ENCODE assay signal across 13 cellular contexts in genomic region chr1:1038694-1039093, GRCh38. TPM values are rescaled to one million over a fixed set of nuclear protein-coding genes. Genes with fewer than 3 reads are reported as not detected.
DNase-seq lines count a peak whose midpoint lies in the region; ATAC-seq and TF ChIP-seq lines count a peak whose summit lies in the region.
"Had no signal": no experiment of that assay in that cellular context is flagged by ENCODE, and none has a peak within 500 bp of the region (broad histone marks: within the 10 kb centered on the region; RNA-seq: fewer than 3 reads in every experiment).

No MANE protein-coding gene starts in this region.

- H3K79me2 ChIP-seq in GM23338 (replicated peaks; ENCODE audit: insufficient read depth) = no peaks in the 10 kb centered on the region

- H3K4me1 Mint-ChIP-seq in natural killer cell treated with Interleukin-12 subunit alpha and Interleukin-12 subunit beta and Interleukin-15 and Interleukin-18, amount 100 ng/mL, for 72 hours (ENCODE audit: low read depth in 2 of 2) = peaks cover 14 to 29% of the 10 kb centered on the region in 2 donors
- H3K4me1 Mint-ChIP-seq in natural killer cell (peaks cover 0 to 25% of the 10 kb centered on the region in 2 donors), activated B cell treated with CpG ODN at 0.5 μM for 24 hours (peaks cover 28% of the 10 kb centered on the region), GM23338 (peaks cover 4% of the 10 kb centered on the region; the same call in 2 of the 3 replicates)

- H3K9me3 ChIP-seq in upper lobe of right lung = no peaks in the 10 kb centered on the region

- no peak overlapping the region for H3K4me2 ChIP-seq in GM23338

- no peaks in the 10 kb centered on the region for H3F3A ChIP-seq in GM23338 (replicated peaks; ENCODE audit: low read depth)

- no peaks in the 10 kb centered on the region for H3K36me3 Mint-ChIP-seq in natural killer cell treated with Interleukin-12 subunit alpha and Interleukin-12 subunit beta and Interleukin-15 and Interleukin-18, amount 100 ng/mL, for 72 hours
- no peaks in the 10 kb centered on the region for H3K36me3 Mint-ChIP-seq in natural killer cell
- H3K36me3 Mint-ChIP-seq in activated B cell treated with CpG ODN at 0.5 μM for 24 hours (ENCODE audit: low read depth) = no peaks in the 10 kb centered on the region
- peaks cover 6% of the 10 kb centered on the region; the same call in 2 of the 3 replicates for H3K36me3 Mint-ChIP-seq in GM23338 (ENCODE audit: low read depth)

- DNase-seq in natural killer cell treated with Interleukin-12 subunit alpha and Interleukin-12 subunit beta and Interleukin-15 and Interleukin-18, amount 100 ng/mL, for 72 hours (ENCODE audit: low spot score) = no peak
- DNase-seq in natural killer cell (no peak), activated B cell treated with CpG ODN at 0.5 μM for 24 hours (no peak), upper lobe of right lung (no peak), hippocampal formation (lab: John Stamatoyannopoulos, UW) (no peak), GM23338 (ENCODE audit: low spot score) (no peak), foreskin keratinocyte (no peak)
- DNase-seq: activated effector memory CD4-positive, alpha-beta T cell treated with Interleukin-2 at 50 U/mL for 16 hours; effector memory CD4-positive, alpha-beta T cell; H7; stimulated activated CD4-positive, alpha-beta T cell treated with anti-CD3 and anti-CD28 coated beads, Interleukin-12 subunit alpha, Interleukin-12 subunit beta, amount 100 ng/mL, for 4 hours had no signal

- POLR2A ChIA-PET in activated B cell treated with CpG ODN at 0.5 μM for 24 hours (lab: Charles Lee) = interaction anchor here (0.7 to 6.4 kb wide), 5 partner anchors 12 to 851 kb away, joined by 3 to 99 read pairs (median 5); partner anchors contain the start of gene ISG15

- H3K27ac ChIP-seq in upper lobe of right lung (no peak overlapping the region), GM23338 (ENCODE audit: low read depth) (no peak overlapping the region), foreskin keratinocyte (no peak overlapping the region)

- H3K4me1 ChIP-seq in upper lobe of right lung (peaks cover 17% of the 10 kb centered on the region), GM23338 (ENCODE audit: insufficient read depth) (peaks cover 12% of the 10 kb centered on the region; the same call in 1 of the 2 replicates), foreskin keratinocyte (no peaks in the 10 kb centered on the region)

- no peaks in the 10 kb centered on the region for H3K27me3 ChIP-seq in upper lobe of right lung
- peaks cover 58% of the 10 kb centered on the region for H3K27me3 ChIP-seq in GM23338 (ENCODE audit: insufficient read depth)
- no peaks in the 10 kb centered on the region for H3K27me3 ChIP-seq in foreskin keratinocyte

- peaks cover 30% of the 10 kb centered on the region for H4K20me1 ChIP-seq in GM23338 (replicated peaks; ENCODE audit: insufficient read depth)

- H3K4me3 ChIP-seq in upper lobe of right lung (no peak overlapping the region), GM23338 (no peak overlapping the region)

- H3K4me3 Mint-ChIP-seq in natural killer cell treated with Interleukin-12 subunit alpha and Interleukin-12 subunit beta and Interleukin-15 and Interleukin-18, amount 100 ng/mL, for 72 hours = peak overlapping the region; percentile 84
- H3K4me3 Mint-ChIP-seq in natural killer cell = no peak overlapping the region
- peak overlapping the region; percentile 65 for H3K4me3 Mint-ChIP-seq in activated B cell treated with CpG ODN at 0.5 μM for 24 hours
- no peak overlapping the region for H3K4me3 Mint-ChIP-seq in GM23338

- H3K36me3 ChIP-seq in upper lobe of right lung (no peaks in the 10 kb centered on the region), GM23338 (ENCODE audit: insufficient read depth) (no peaks in the 10 kb centered on the region; the same call in 1 of the 2 replicates)

- no peaks in the 10 kb centered on the region for H3K9me3 Mint-ChIP-seq in natural killer cell treated with Interleukin-12 subunit alpha and Interleukin-12 subunit beta and Interleukin-15 and Interleukin-18, amount 100 ng/mL, for 72 hours
- H3K9me3 Mint-ChIP-seq in natural killer cell = no peaks in the 10 kb centered on the region
- H3K9me3 Mint-ChIP-seq in activated B cell treated with CpG ODN at 0.5 μM for 24 hours = no peaks in the 10 kb centered on the region
- H3K9me3 Mint-ChIP-seq in GM23338 = no peaks in the 10 kb centered on the region; the same call in 2 of the 3 replicates

- H2AFZ ChIP-seq in GM23338 = no peak overlapping the region

- no peak for ATAC-seq in natural killer cell treated with Interleukin-12 subunit alpha and Interleukin-12 subunit beta and Interleukin-15 and Interleukin-18, amount 100 ng/mL, for 72 hours
- ATAC-seq in natural killer cell = no peak
- peak; percentile 45 for ATAC-seq in HG03108 (IDR thresholded peaks at IDR 0.05; ENCODE audit: unreplicated experiment)
- ATAC-seq in activated B cell treated with CpG ODN at 0.5 μM for 24 hours (ENCODE audit: low read depth) = peak; percentile 71
- peak; percentile 30 for ATAC-seq in upper lobe of right lung
- ATAC-seq in GM23338 = no peak
- ATAC-seq in foreskin keratinocyte = no peak

- no peak for TF ChIP-seq CTCF in natural killer cell (IDR thresholded peaks at IDR 0.05)
- no peak for TF ChIP-seq CTCF in activated B cell treated with CpG ODN at 0.5 μM for 24 hours (IDR thresholded peaks at IDR 0.05)
- no peak for TF ChIP-seq CTCF in upper lobe of right lung (IDR thresholded peaks at IDR 0.05)
- TF ChIP-seq CTCF in GM23338 (conservative IDR thresholded peaks at IDR 0.05; ENCODE audit: low read depth in 2 of 2) = no peak
- no peak for TF ChIP-seq CTCF in foreskin keratinocyte (conservative IDR thresholded peaks at IDR 0.05)

- CTCF ChIA-PET in activated B cell treated with CpG ODN at 0.5 μM for 24 hours (lab: Charles Lee) = interaction anchor here (0.9 to 2.3 kb wide), 3 partner anchors 25 to 212 kb away, joined by 3 to 15 read pairs (median 6); no protein-coding TSS in a partner anchor

- no peaks in the 10 kb centered on the region for H3K9me2 ChIP-seq in GM23338 (ENCODE audit: insufficient read depth)

- intact Hi-C loops in natural killer cell (cut with micrococcal nuclease) = no loop called here
- intact Hi-C loops in activated B cell treated with CpG ODN at 0.5 μM for 24 hours (cut with micrococcal nuclease) = loop anchor here (1.0 kb wide), 1 partner anchor 12 kb away; no protein-coding TSS in a partner anchor
- intact Hi-C loops in upper lobe of right lung (cut with DNase I) = no loop called here

- peaks cover 12 to 20% of the 10 kb centered on the region in 2 donors for H3K27me3 Mint-ChIP-seq in natural killer cell treated with Interleukin-12 subunit alpha and Interleukin-12 subunit beta and Interleukin-15 and Interleukin-18, amount 100 ng/mL, for 72 hours
- peaks cover 15 to 21% of the 10 kb centered on the region in 2 donors for H3K27me3 Mint-ChIP-seq in natural killer cell (ENCODE audit: low read depth in 2 of 2)
- H3K27me3 Mint-ChIP-seq in activated B cell treated with CpG ODN at 0.5 μM for 24 hours = peaks cover 9% of the 10 kb centered on the region
- peaks cover 49% of the 10 kb centered on the region for H3K27me3 Mint-ChIP-seq in GM23338 (ENCODE audit: insufficient read depth, low read depth, poor library complexity)

- peak overlapping the region in 1 of 2 donors; percentile 61 for H3K27ac Mint-ChIP-seq in natural killer cell treated with Interleukin-12 subunit alpha and Interleukin-12 subunit beta and Interleukin-15 and Interleukin-18, amount 100 ng/mL, for 72 hours
- H3K27ac Mint-ChIP-seq in natural killer cell = peak overlapping the region in 1 of 2 donors; percentile 11
- peak overlapping the region; percentile 39 for H3K27ac Mint-ChIP-seq in activated B cell treated with CpG ODN at 0.5 μM for 24 hours
- no peak overlapping the region for H3K27ac Mint-ChIP-seq in GM23338

RNA-seq across cellular contexts. Expression of gene AGRN, which starts 18.8 kb away (rescaled TPM):
- 1 to 10 TPM; 9.3 to 9.4 TPM for total RNA-seq in natural killer cell treated with Interleukin-12 subunit alpha and Interleukin-12 subunit beta and Interleukin-15 and Interleukin-18, amount 100 ng/mL, for 72 hours
- total RNA-seq in natural killer cell (1 to 10 TPM; 4.1 to 5.0 (median 4.6) TPM), activated B cell treated with CpG ODN at 0.5 μM for 24 hours (25.8 and 27.1 TPM in 2 replicates), upper lobe of right lung (135 TPM), foreskin keratinocyte (224 and 261 TPM in 2 replicates)
- 144 and 185 TPM in 2 replicates for total RNA-seq in GM23338 (2014; rRNA removed; shearing (Covaris generic))
- polyA plus RNA-seq in GM23338 (2016; fragmentation: Nextera tagmentation; extraction: Ambion mirVana) (12.3 and 13.2 TPM in 2 replicates), foreskin keratinocyte (174 and 192 TPM in 2 replicates)

RNA-seq across cellular contexts. Expression of gene ISG15, which starts 25.4 kb away (rescaled TPM):
- total RNA-seq in natural killer cell treated with Interleukin-12 subunit alpha and Interleukin-12 subunit beta and Interleukin-15 and Interleukin-18, amount 100 ng/mL, for 72 hours = 10 to 100 TPM; 15.2 to 44.3 TPM
- total RNA-seq in natural killer cell = 10 to 100 TPM; 17.0 to 56.9 (median 50.2) TPM
- total RNA-seq in activated B cell treated with CpG ODN at 0.5 μM for 24 hours = 25.8 and 28.9 TPM in 2 replicates
- 93.6 TPM for total RNA-seq in upper lobe of right lung
- total RNA-seq in GM23338 (2014; rRNA removed; shearing (Covaris generic)) = 52.9 and 65.3 TPM in 2 replicates
- 101 and 113 TPM in 2 replicates for polyA plus RNA-seq in GM23338 (2016; fragmentation: Nextera tagmentation; extraction: Ambion mirVana)
- total RNA-seq in foreskin keratinocyte = 300 and 424 TPM in 2 replicates
- 448 and 672 TPM in 2 replicates for polyA plus RNA-seq in foreskin keratinocyte

RNA-seq across cellular contexts. Expression of gene RNF223, which starts 35.4 kb away (rescaled TPM):
- not detected for total RNA-seq in natural killer cell treated with Interleukin-12 subunit alpha and Interleukin-12 subunit beta and Interleukin-15 and Interleukin-18, amount 100 ng/mL, for 72 hours
- total RNA-seq in natural killer cell (not detected), activated B cell treated with CpG ODN at 0.5 μM for 24 hours (not detected in 2 replicates), upper lobe of right lung (0.55 TPM), foreskin keratinocyte (0.07 TPM in 2 replicates)
- total RNA-seq in GM23338 (2014; rRNA removed; shearing (Covaris generic)) = not detected in 2 replicates
- polyA plus RNA-seq in GM23338 (2016; fragmentation: Nextera tagmentation; extraction: Ambion mirVana) (not detected in 2 replicates), foreskin keratinocyte (0.06 and 0.08 TPM in 2 replicates)
- total RNA-seq: H7, HepG2 had no signal

RNA-seq across cellular contexts. Expression of gene HES4, which starts 38.8 kb away (rescaled TPM):
- not detected for total RNA-seq in natural killer cell treated with Interleukin-12 subunit alpha and Interleukin-12 subunit beta and Interleukin-15 and Interleukin-18, amount 100 ng/mL, for 72 hours
- total RNA-seq in natural killer cell (10 to 100 TPM; 15.4 to 35.5 (median 28.9) TPM), activated B cell treated with CpG ODN at 0.5 μM for 24 hours (0.67 and 1.2 TPM in 2 replicates), upper lobe of right lung (26.8 TPM), foreskin keratinocyte (4.3 and 8.6 TPM in 2 replicates)
- 2.3 and 4.8 TPM in 2 replicates for total RNA-seq in GM23338 (2014; rRNA removed; shearing (Covaris generic))
- polyA plus RNA-seq in GM23338 (2016; fragmentation: Nextera tagmentation; extraction: Ambion mirVana) (6.7 and 7.9 TPM in 2 replicates), foreskin keratinocyte (6.4 and 13.9 TPM in 2 replicates)

RNA-seq across cellular contexts. Expression of gene PERM1, which starts 56.8 kb away (rescaled TPM):
- not detected for total RNA-seq in natural killer cell treated with Interleukin-12 subunit alpha and Interleukin-12 subunit beta and Interleukin-15 and Interleukin-18, amount 100 ng/mL, for 72 hours
- total RNA-seq in natural killer cell = not detected
- not detected in 2 replicates for total RNA-seq in activated B cell treated with CpG ODN at 0.5 μM for 24 hours
- 0.35 TPM for total RNA-seq in upper lobe of right lung
- not detected in 2 replicates for total RNA-seq in GM23338 (2014; rRNA removed; shearing (Covaris generic))
- polyA plus RNA-seq in GM23338 (2016; fragmentation: Nextera tagmentation; extraction: Ambion mirVana) = 0.66 and 1.1 TPM in 2 replicates
- not detected in 2 replicates for total RNA-seq in foreskin keratinocyte
- not detected in 2 replicates for polyA plus RNA-seq in foreskin keratinocyte
- total RNA-seq: H7 had no signal

Comparison
In these comparisons a context has a peak if more than half of its experiments do, and no peak if none do; other contexts are left out.
1. H3K4me3 Mint-ChIP-seq: peak in natural killer cell treated with Interleukin-12 subunit alpha and Interleukin-12 subunit beta and Interleukin-15 and Interleukin-18, amount 100 ng/mL, for 72 hours (single experiment) and activated B cell treated with CpG ODN at 0.5 μM for 24 hours (single experiment); none in natural killer cell (single experiment) and GM23338 (single experiment).
2. ATAC-seq: peak in HG03108 (single experiment), activated B cell treated with CpG ODN at 0.5 μM for 24 hours (single experiment) and upper lobe of right lung (single experiment); none in natural killer cell treated with Interleukin-12 subunit alpha and Interleukin-12 subunit beta and Interleukin-15 and Interleukin-18, amount 100 ng/mL, for 72 hours (0 of 2), natural killer cell (0 of 3), GM23338 (single experiment) and foreskin keratinocyte (single experiment).